16 cellular contexts compared by ENCODE assay signal in the genomic region with DNA sequence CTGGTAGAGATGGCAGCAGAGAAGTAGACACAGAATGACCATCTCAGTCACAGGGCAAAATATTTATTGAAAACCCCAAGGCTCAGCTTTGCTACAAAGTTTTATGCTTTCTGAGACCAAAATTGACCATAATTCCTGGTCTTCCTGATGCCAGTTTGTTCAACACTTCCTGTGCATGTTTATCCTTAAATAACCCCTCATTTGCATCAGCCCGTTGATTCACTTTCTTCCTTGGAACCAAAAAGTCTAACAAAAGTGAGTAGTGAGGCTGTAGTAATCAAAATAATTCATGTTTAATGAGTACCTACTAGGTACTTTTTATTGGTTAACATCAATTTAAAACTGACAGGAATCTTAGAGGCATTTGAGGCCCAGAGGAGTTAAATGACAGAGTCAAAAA. TPM values are rescaled to one million over a fixed set of nuclear protein-coding genes. Genes with fewer than 3 reads are reported as not detected.
A peak's percentile ranks its signal among the peaks of the same experiment; 100 is the strongest.
DNase-seq lines count a peak whose midpoint lies in the region; ATAC-seq and TF ChIP-seq lines count a peak whose summit lies in the region.
"Had no signal": no experiment of that assay in that cellular context is flagged by ENCODE, and none has a peak within 500 bp of the region (broad histone marks: within the 10 kb centered on the region; RNA-seq: fewer than 3 reads in every experiment).

No MANE protein-coding gene starts in this region.

- peak overlapping the region; percentile 35 for H2AFZ ChIP-seq in mammary epithelial cell (ENCODE audit: low read depth, low read length)

- no peaks in the 10 kb centered on the region for H3K79me2 ChIP-seq in mammary epithelial cell (ENCODE audit: insufficient read depth, low read length)

- H3K9ac ChIP-seq in mammary epithelial cell (ENCODE audit: insufficient read depth, low read length) (no peak overlapping the region), adipocyte (ENCODE audit: low read length) (no peak overlapping the region)

- in situ Hi-C loops in mammary epithelial cell (cut with MboI; ENCODE audit: low sequenced_read_pairs in 2 of 2), result no loop called here

- TF ChIP-seq CTCF in mammary epithelial cell (conservative IDR thresholded peaks at IDR 0.05 in 1 of 2, IDR thresholded peaks at IDR 0.05 in 1 of 2; ENCODE audit: extremely low read depth in 1 of 2, insufficient read depth in 1 of 2, low read depth in 1 of 2, low read length in 2 of 2), result no peak
- TF ChIP-seq CTCF in breast epithelium (IDR thresholded peaks at IDR 0.05), result no peak
- TF ChIP-seq CTCF in lower leg skin (IDR thresholded peaks at IDR 0.05), result no peak

- CTCF ChIA-PET in mammary epithelial cell (lab: Charles Lee; ENCODE audit: low non-redundant PET), result no interaction called here

- dilution Hi-C loops in mammary epithelial cell (cut with HindIII; ENCODE audit: low sequenced_read_pairs), result no loop called here

- no peak for ATAC-seq in HG03460 (IDR thresholded peaks at IDR 0.05; ENCODE audit: unreplicated experiment)

- intact Hi-C loops in mammary epithelial cell (cut with micrococcal nuclease), result no loop called here
- intact Hi-C loops in breast epithelium (cut with DNase I; ENCODE audit: low total_unique reads), result no loop called here
- intact Hi-C loops in lower leg skin (cut with DNase I; ENCODE audit: low total_unique reads), result no loop called here

- BruUV-seq in mammary epithelial cell (replicated peaks; lab: Mats Ljungman, UMichigan), result no TSS peak

- no peak for TF ChIP-seq POLR2A in breast epithelium (IDR thresholded peaks at IDR 0.05)
- no peak for TF ChIP-seq POLR2A in lower leg skin (IDR thresholded peaks at IDR 0.05)

- no peaks in the 10 kb centered on the region for H3K36me3 ChIP-seq in mammary epithelial cell (ENCODE audit: insufficient read depth, low read length)
- H3K36me3 ChIP-seq in breast epithelium, result no peaks in the 10 kb centered on the region
- no peaks in the 10 kb centered on the region for H3K36me3 ChIP-seq in adipocyte (ENCODE audit: control insufficient read depth, insufficient read depth, low read length, severe bottlenecking)

- DNase-seq in mammary epithelial cell, result no peak
- DNase-seq in breast epithelium (ENCODE audit: low spot score in 2 of 2), result no peak
- peak; percentile 19 for DNase-seq in adipocyte (ENCODE audit: low read depth)
- DNase-seq in iris pigment epithelial cell (ENCODE audit: low read depth), result peak; percentile 58
- DNase-seq in activated naive CD4-positive, alpha-beta T cell treated with Interleukin-2 at 50 U/mL for 16 hours, result no peak
- no peak for DNase-seq in MV-4-11 (lab: John Stamatoyannopoulos, UW)
- no peak for DNase-seq in lower leg skin (ENCODE audit: low spot score in 2 of 2)
- DNase-seq: CD4-positive, CD25-positive, alpha-beta regulatory T cell; DMS53; Kasumi-1; NCI-H1417 treated with DMSO at 0.1 percent for 48 hours; NCI-H2029; NCI-H510A; SIG-M5 had no signal

- no peak overlapping the region for H3K4me3 ChIP-seq in mammary epithelial cell (replicated peaks in 1 of 3; ENCODE audit: insufficient read depth in 1 of 3, low read depth in 2 of 3, low read length in 3 of 3)
- no peak overlapping the region for H3K4me3 ChIP-seq in breast epithelium
- no peak overlapping the region for H3K4me3 ChIP-seq in adipocyte (ENCODE audit: low read length)
- H3K4me3 ChIP-seq in lower leg skin (ENCODE audit: low read depth, poor library complexity, severe bottlenecking), result no peak overlapping the region

- H3K4me2 ChIP-seq in mammary epithelial cell (ENCODE audit: insufficient read depth, low read depth, low read length), result no peak overlapping the region

- WGBS in mammary epithelial cell (ENCODE audit: low coverage, missing lambda C conversion rate), result 0% methylated on average over 1 of the region's 1 CpG
- 69 to 88% methylated on average over 1 of the region's 1 CpG for WGBS in lower leg skin, 2 donors

- H3K4me1 ChIP-seq in mammary epithelial cell (ENCODE audit: insufficient read depth, low read length) (no peaks in the 10 kb centered on the region), breast epithelium (no peaks in the 10 kb centered on the region), adipocyte (ENCODE audit: control insufficient read depth, insufficient read depth, low read length) (peaks cover 8% of the 10 kb centered on the region)

- H3K27ac ChIP-seq in mammary epithelial cell (ENCODE audit: insufficient read depth, low read depth, low read length), result no peak overlapping the region
- H3K27ac ChIP-seq in breast epithelium, result no peak overlapping the region
- H3K27ac ChIP-seq: 22Rv1 had no signal

- H4K20me1 ChIP-seq in mammary epithelial cell (ENCODE audit: insufficient read depth, low read length), result no peaks in the 10 kb centered on the region

- no peaks in the 10 kb centered on the region for H3K27me3 ChIP-seq in mammary epithelial cell (ENCODE audit: insufficient read depth, low read length)
- H3K27me3 ChIP-seq in breast epithelium, result no peaks in the 10 kb centered on the region
- H3K27me3 ChIP-seq in adipocyte (replicated peaks; ENCODE audit: control insufficient read depth, insufficient read depth, low read length), result no peaks in the 10 kb centered on the region

- H3K9me3 ChIP-seq in mammary epithelial cell (replicated peaks; ENCODE audit: insufficient read depth, low read length) (no peaks in the 10 kb centered on the region), breast epithelium (no peaks in the 10 kb centered on the region), adipocyte (ENCODE audit: control insufficient read depth, low read length) (no peaks in the 10 kb centered on the region)

RNA-seq across cellular contexts. Expression of a gene that starts 51.7 kb away (rescaled TPM):
- total RNA-seq in mammary epithelial cell (1 to 10 TPM in 1 of 2 donors, under 1 TPM in 1; 0.17 to 5.2 TPM), breast epithelium (10 to 100 TPM in 1 of 3 donors, 1 to 10 TPM in 1, under 1 TPM in 1; 0.98 to 43.2 (median 2.2) TPM), lower leg skin (1 to 10 TPM in 2 of 4 donors, under 1 TPM in 2; 0.49 to 5.8 (median 1.1) TPM)
- 3.9 TPM for polyA plus RNA-seq in mammary epithelial cell
- polyA minus RNA-seq in mammary epithelial cell, result 10.2 TPM
- total RNA-seq: CD4-positive, CD25-positive, alpha-beta regulatory T cell had no signal
- polyA plus RNA-seq: CD4-positive, CD25-positive, alpha-beta regulatory T cell had no signal

Comparison
In these comparisons a context has a peak if more than half of its experiments do, and no peak if none do; other contexts are left out.
1. DNase-seq: peak in adipocyte (single experiment) and iris pigment epithelial cell (single experiment); none in mammary epithelial cell (single experiment), breast epithelium (0 of 2), activated naive CD4-positive, alpha-beta T cell treated with Interleukin-2 at 50 U/mL for 16 hours (single experiment), MV-4-11 (single experiment) and lower leg skin (0 of 2).